Comparison of ENCODE assay signal across 20 cellular contexts in the genomic region with DNA sequence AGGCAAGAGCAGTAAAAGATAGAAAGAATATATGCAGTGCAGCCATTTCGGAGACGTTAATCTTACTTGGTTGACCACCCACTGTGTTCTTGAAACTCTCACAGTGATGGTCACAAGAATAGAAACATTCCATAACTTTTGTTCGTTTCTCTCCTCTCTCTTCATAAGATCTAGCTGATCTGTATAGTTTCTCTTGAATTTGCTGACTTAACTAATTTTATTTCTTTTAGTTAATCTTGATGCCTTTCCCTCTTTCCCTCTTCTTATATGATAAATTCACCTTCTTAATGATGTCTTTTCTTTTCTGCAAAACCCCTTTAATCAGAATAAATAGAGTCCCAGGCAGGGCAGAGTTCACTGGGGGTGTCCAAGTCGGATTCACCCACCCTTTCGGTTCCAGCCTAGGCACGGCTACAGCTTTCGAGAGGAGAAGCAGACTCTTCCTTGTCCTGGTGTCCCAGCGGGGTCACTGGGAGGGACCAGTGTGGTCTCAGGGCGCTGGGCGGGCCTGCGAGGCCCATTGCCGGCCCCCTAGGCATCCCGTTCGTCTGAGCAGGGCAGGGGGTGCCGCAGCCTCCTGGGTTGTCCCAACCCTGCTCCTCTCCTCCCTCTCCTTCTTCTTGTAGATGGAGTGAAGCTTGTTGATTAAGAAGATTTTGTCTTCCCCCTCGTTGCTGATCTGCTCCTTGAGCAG. TPM values are rescaled to one million over a fixed set of nuclear protein-coding genes. Genes with fewer than 3 reads are reported as not detected.
DNase-seq lines count a peak whose midpoint lies in the region; ATAC-seq, FAIRE-seq and TF ChIP-seq lines count a peak whose summit lies in the region.
"Had no signal": no experiment of that assay in that cellular context is flagged by ENCODE, and none has a peak within 500 bp of the region (broad histone marks: within the 10 kb centered on the region; RNA-seq: fewer than 3 reads in every experiment).

No MANE protein-coding gene starts in this region.

- H3K79me1 ChIP-seq in IMR-90 (ENCODE audit: low read depth in 1 of 2, low read length in 2 of 2) (no peaks in the 10 kb centered on the region), H1 (ENCODE audit: low read depth, low read length) (no peaks in the 10 kb centered on the region)

- H3K27me3 Mint-ChIP-seq in CD14-positive monocyte (ENCODE audit: low read depth in 3 of 3), result peaks cover 3 to 6% (median 6%) of the 10 kb centered on the region in 3 donors

- in situ Hi-C loops in IMR-90 (cut with MboI; ENCODE audit: low sequenced_read_pairs), result no loop called here
- in situ Hi-C loops in brain microvascular endothelial cell (cut with HindIII; ENCODE audit: low pct_ligation_motif_present, low sequenced_read_pairs), result no loop called here

- TF ChIP-seq RAD21 in A549 (conservative IDR thresholded peaks at IDR 0.05 in 1 of 2, IDR thresholded peaks at IDR 0.05 in 1 of 2) (no peak), IMR-90 (IDR thresholded peaks at IDR 0.05; ENCODE audit: low read length) (no peak), H1 (IDR thresholded peaks at IDR 0.05 in 1 of 2, conservative IDR thresholded peaks at IDR 0.05 in 1 of 2; ENCODE audit: low read depth in 2 of 2, low read length in 2 of 2) (no peak)

- H3K27ac ChIP-seq in A549 (no peak overlapping the region), IMR-90 (ENCODE audit: insufficient read depth, low read length) (no peak overlapping the region), H1 (ENCODE audit: low read depth, low read length) (no peak overlapping the region), osteoblast (ENCODE audit: low read depth, low read length) (no peak overlapping the region), brain microvascular endothelial cell (no peak overlapping the region)
- H3K27ac ChIP-seq: BLaER1 treated with 17β-estradiol and CSF1 and Interleukin-3, amounts not matched to agents 10 nM and 100 nM had no signal

- ATAC-seq in A549, result no peak
- ATAC-seq in IMR-90 (ENCODE audit: low read depth), result no peak

- no peak overlapping the region for H3K9ac ChIP-seq in IMR-90 (ENCODE audit: low read depth, low read length)
- H3K9ac ChIP-seq in H1 (replicated peaks in 1 of 4; ENCODE audit: extremely low read depth in 1 of 4, low read depth in 3 of 4, low read length in 3 of 4), result no peak overlapping the region
- H3K9ac ChIP-seq: BLaER1 treated with 17β-estradiol and CSF1 and Interleukin-3, amounts not matched to agents 10 nM and 100 nM had no signal

- H2AK5ac ChIP-seq in IMR-90 (ENCODE audit: low read depth, low read length) (no peak overlapping the region), H1 (ENCODE audit: low read depth, low read length) (no peak overlapping the region)

- no peak for TF ChIP-seq CTCF in A549 (IDR thresholded peaks at IDR 0.05)
- no peak for TF ChIP-seq CTCF in IMR-90 (conservative IDR thresholded peaks at IDR 0.05; ENCODE audit: low read depth, low read length)
- no peak for TF ChIP-seq CTCF in H1 (IDR thresholded peaks at IDR 0.05; ENCODE audit: control extremely low read depth in 1 of 3, insufficient read depth in 1 of 3, low read depth in 1 of 3, low read length in 3 of 3)
- TF ChIP-seq CTCF in osteoblast (IDR thresholded peaks at IDR 0.05; ENCODE audit: extremely low read depth, low read depth, low read length), result no peak
- no peak for TF ChIP-seq CTCF in brain microvascular endothelial cell (IDR thresholded peaks at IDR 0.05; ENCODE audit: low read depth, low read length, missing control alignments)
- TF ChIP-seq CTCF in CD14-positive monocyte (IDR thresholded peaks at IDR 0.05), result no peak

- H3K36me3 ChIP-seq in IMR-90 (ENCODE audit: control insufficient read depth, insufficient read depth, low read length), result no peaks in the 10 kb centered on the region
- no peaks in the 10 kb centered on the region for H3K36me3 ChIP-seq in H1 (ENCODE audit: control insufficient read depth in 2 of 4, insufficient read depth in 4 of 4, low read length in 3 of 4)
- H3K36me3 ChIP-seq in osteoblast (ENCODE audit: insufficient read depth, low read length), result no peaks in the 10 kb centered on the region
- H3K36me3 ChIP-seq in brain microvascular endothelial cell (replicated peaks), result no peaks in the 10 kb centered on the region
- H3K36me3 ChIP-seq: BLaER1 treated with 17β-estradiol and CSF1 and Interleukin-3, amounts not matched to agents 10 nM and 100 nM; HAP-1 had no signal

- H4K20me1 ChIP-seq in IMR-90 (ENCODE audit: insufficient read depth, low read length) (no peaks in the 10 kb centered on the region; the same call in 1 of the 2 replicates), H1 (replicated peaks in 1 of 2; ENCODE audit: control insufficient read depth in 1 of 2, insufficient read depth in 2 of 2, low read length in 2 of 2) (no peaks in the 10 kb centered on the region), osteoblast (ENCODE audit: insufficient read depth, low read length) (no peaks in the 10 kb centered on the region)
- H4K20me1 ChIP-seq: BLaER1 treated with 17β-estradiol and CSF1 and Interleukin-3, amounts not matched to agents 10 nM and 100 nM had no signal

- H2BK120ac ChIP-seq in IMR-90 (ENCODE audit: low read depth, low read length) (no peak overlapping the region), H1 (replicated peaks; ENCODE audit: low read depth, low read length) (no peak overlapping the region)

- H3K23ac ChIP-seq in IMR-90 (ENCODE audit: low read depth, low read length) (no peak overlapping the region), H1 (ENCODE audit: insufficient read length) (no peak overlapping the region)

- FAIRE-seq in A549 (lab: Jason Lieb, UNC) (no peak), H1 (lab: Jason Lieb, UNC) (no peak)
- FAIRE-seq: D721Med, GM12892, GM18507 had no signal

- 72% methylated on average over 11 of the region's 16 CpGs for WGBS in A549 (ENCODE audit: missing lambda C conversion rate)
- WGBS in IMR-90 (ENCODE audit: extremely low coverage in 2 of 2, insufficient read length in 1 of 2), 2 experiments, result 80% methylated on average over 4 of the region's 16 CpGs; no CpG with 5 or more reads in 1 of the 2 experiments
- WGBS in H1 (ENCODE audit: extremely low coverage in 1 of 2, insufficient coverage in 1 of 2, insufficient read length in 1 of 2, insufficient replicate concordance in 2 of 2, low coverage in 1 of 2, low lambda C conversion rate in 2 of 2, missing lambda C conversion rate in 1 of 2), 2 experiments, result 93% methylated on average over 16 of the region's 16 CpGs; no CpG with 5 or more reads in 1 of the 2 experiments

- H3K14ac ChIP-seq in IMR-90 (replicated peaks; ENCODE audit: low read depth, low read length) (no peak overlapping the region), H1 (ENCODE audit: insufficient read length) (no peak overlapping the region)

- DNase-seq in A549 (ENCODE audit: low read depth in 1 of 2, low spot score in 1 of 2) (no peak), IMR-90 (no peak), H1 (ENCODE audit: low read depth in 1 of 2, low spot score in 2 of 2) (no peak), osteoblast (ENCODE audit: insufficient read length, low spot score, missing footprints) (peak; percentile 37), NCI-H226 (no peak), brain microvascular endothelial cell (no peak), CD14-positive monocyte (ENCODE audit: low spot score) (no peak)
- DNase-seq: 8988T; CD4-positive, CD25-positive, alpha-beta regulatory T cell; CD8-positive, alpha-beta memory T cell; COR-L47; GDM1; GOT3; KBM-7 had no signal

- no peak overlapping the region for H3K27ac Mint-ChIP-seq in CD14-positive monocyte
- H3K27ac Mint-ChIP-seq: B cell; CD4-positive, CD25-positive, alpha-beta regulatory T cell; CD8-positive, alpha-beta memory T cell had no signal

- no peak overlapping the region for H2BK20ac ChIP-seq in IMR-90 (ENCODE audit: low read depth, low read length)
- H2BK20ac ChIP-seq in H1 (ENCODE audit: low read length), result no peak overlapping the region

- TF ChIP-seq POLR2A in A549 (IDR thresholded peaks at IDR 0.05; ENCODE audit: low read length) (no peak), IMR-90 (IDR thresholded peaks at IDR 0.05; ENCODE audit: low read depth, low read length) (no peak), H1 (IDR thresholded peaks at IDR 0.05; ENCODE audit: control extremely low read depth in 1 of 2, low read depth in 2 of 2, low read length in 2 of 2) (no peak)

- CTCF ChIA-PET in A549 (lab: Yijun Ruan, JAX) (interaction anchor here (0.9 to 1.5 kb wide), 3 partner anchors 10 to 187 kb away, joined by 3 read pairs; no protein-coding TSS in a partner anchor), IMR-90 (lab: Yijun Ruan, JAX) (no interaction called here), H1 (lab: Charles Lee; ENCODE audit: partially characterized antibody) (interaction anchor here (1.2 to 2.2 kb wide), 3 partner anchors 23 to 108 kb away, joined by 3 to 8 read pairs (median 5); a partner anchor contains a TSS)

- dilution Hi-C loops in IMR-90 (cut with HindIII; ENCODE audit: low sequenced_read_pairs, unreplicated experiment), result no loop called here

- H3K56ac ChIP-seq in IMR-90 (ENCODE audit: extremely low read depth, insufficient read depth, low read length) (no peak overlapping the region), H1 (replicated peaks; ENCODE audit: insufficient read length, low read depth, low read length) (no peak overlapping the region)

- no peak overlapping the region for H2BK12ac ChIP-seq in H1 (ENCODE audit: low read depth, low read length)

- H2AFZ ChIP-seq in IMR-90 (replicated peaks; ENCODE audit: low read length, poor library complexity) (no peak overlapping the region), H1 (ENCODE audit: low read length) (no peak overlapping the region), osteoblast (ENCODE audit: low read length) (no peak overlapping the region)

- no peak overlapping the region for H4K8ac ChIP-seq in IMR-90 (ENCODE audit: low read depth in 2 of 2, low read length in 2 of 2)
- H4K8ac ChIP-seq in H1 (ENCODE audit: extremely low read depth, insufficient read depth, low read length), result peak overlapping the region; percentile 51; the same call in 1 of the 2 replicates

- no peaks in the 10 kb centered on the region for H3K79me2 ChIP-seq in H1 (ENCODE audit: control insufficient read depth in 1 of 2, insufficient read depth in 2 of 2, low read length in 2 of 2)
- H3K79me2 ChIP-seq in osteoblast (ENCODE audit: insufficient read depth, low read length), result no peaks in the 10 kb centered on the region

- H3K9me3 ChIP-seq in A549 (no peaks in the 10 kb centered on the region), IMR-90 (ENCODE audit: control insufficient read depth, insufficient read depth, low read length) (no peaks in the 10 kb centered on the region), H1 (ENCODE audit: insufficient read depth in 2 of 2, low read depth in 1 of 2, low read length in 1 of 2) (no peaks in the 10 kb centered on the region), osteoblast (ENCODE audit: low read depth, low read length) (no peaks in the 10 kb centered on the region)
- H3K9me3 ChIP-seq: HAP-1 had no signal

- intact Hi-C loops in IMR-90 (cut with micrococcal nuclease), result no loop called here
- intact Hi-C loops in CD14-positive monocyte (cut with micrococcal nuclease), result no loop called here

- no TSS peak for BruUV-seq in IMR-90 (replicated peaks; lab: Mats Ljungman, UMichigan)

- no peak for TF ChIP-seq EP300 in A549 (IDR thresholded peaks at IDR 0.05)
- no peak for TF ChIP-seq EP300 in H1 (IDR thresholded peaks at IDR 0.05; ENCODE audit: borderline replicate concordance in 1 of 2, low read depth in 2 of 2, low read length in 2 of 2)

- no peaks in the 10 kb centered on the region for H3K36me3 Mint-ChIP-seq in CD14-positive monocyte
- H3K36me3 Mint-ChIP-seq: CD4-positive, CD25-positive, alpha-beta regulatory T cell; CD8-positive, alpha-beta memory T cell had no signal

- POLR2A ChIA-PET in A549 (lab: Yijun Ruan, JAX) (no interaction called here), IMR-90 (lab: Charles Lee; ENCODE audit: unreplicated experiment) (no interaction called here), H1 (lab: Charles Lee; ENCODE audit: partially characterized antibody) (no interaction called here)

- H2AK9ac ChIP-seq in IMR-90 (replicated peaks; ENCODE audit: low read depth, low read length, poor library complexity), result no peak overlapping the region

- H3K9me3 Mint-ChIP-seq in CD14-positive monocyte, result peaks cover 0 to 10% (median 3%) of the 10 kb centered on the region in 7 donors
- H3K9me3 Mint-ChIP-seq: CD4-positive, CD25-positive, alpha-beta regulatory T cell; CD8-positive, alpha-beta memory T cell had no signal

- H3K4ac ChIP-seq in IMR-90 (ENCODE audit: low read depth, low read length) (no peak overlapping the region), H1 (replicated peaks; ENCODE audit: insufficient read length, low read depth, low read length) (no peak overlapping the region)

- no peaks in the 10 kb centered on the region for H3K9me1 ChIP-seq in IMR-90 (ENCODE audit: insufficient read depth, low read length)

- H4K91ac ChIP-seq in IMR-90 (ENCODE audit: insufficient read depth, low read depth, low read length) (no peak overlapping the region), H1 (replicated peaks; ENCODE audit: insufficient read length, low read length) (no peak overlapping the region)

- H3K27me3 ChIP-seq in IMR-90 (ENCODE audit: control insufficient read depth, insufficient read depth, low read length), result no peaks in the 10 kb centered on the region; the same call in none of the 2 replicates
- H3K27me3 ChIP-seq in H1 (replicated peaks in 1 of 4; ENCODE audit: control insufficient read depth in 3 of 4, extremely low read depth in 1 of 4, insufficient read depth in 3 of 4, low read length in 3 of 4), result no peaks in the 10 kb centered on the region
- H3K27me3 ChIP-seq in osteoblast (ENCODE audit: insufficient read depth, low read length), result no peaks in the 10 kb centered on the region
- H3K27me3 ChIP-seq in brain microvascular endothelial cell (replicated peaks), result no peaks in the 10 kb centered on the region
- H3K27me3 ChIP-seq: BLaER1 treated with 17β-estradiol and CSF1 and Interleukin-3, amounts not matched to agents 10 nM and 100 nM had no signal

- H2BK15ac ChIP-seq in IMR-90 (ENCODE audit: low read depth, low read length), result no peak overlapping the region
- no peak overlapping the region for H2BK15ac ChIP-seq in H1 (ENCODE audit: low read length)

- no peak overlapping the region for H3K4me2 ChIP-seq in A549
- no peak overlapping the region for H3K4me2 ChIP-seq in IMR-90 (ENCODE audit: low read depth, low read length)
- H3K4me2 ChIP-seq in H1 (ENCODE audit: insufficient read depth in 1 of 2, low read depth in 2 of 2, low read length in 2 of 2), result no peak overlapping the region
- H3K4me2 ChIP-seq in osteoblast (ENCODE audit: insufficient read depth, low read length), result no peak overlapping the region
- H3K4me2 ChIP-seq: BLaER1 treated with 17β-estradiol and CSF1 and Interleukin-3, amounts not matched to agents 10 nM and 100 nM had no signal

- H3K23me2 ChIP-seq in H1 (ENCODE audit: low read depth, low read length), result no peaks in the 10 kb centered on the region

- H2BK5ac ChIP-seq in IMR-90 (ENCODE audit: low read depth, low read length, poor library complexity, severe bottlenecking) (no peak overlapping the region), H1 (ENCODE audit: low read depth, low read length) (no peak overlapping the region)

- H3K18ac ChIP-seq in IMR-90 (ENCODE audit: low read depth, low read length) (no peak overlapping the region), H1 (ENCODE audit: extremely low read depth, low read length) (no peak overlapping the region)

- no peaks in the 10 kb centered on the region for H3K4me1 Mint-ChIP-seq in CD14-positive monocyte
- H3K4me1 Mint-ChIP-seq: B cell; CD4-positive, CD25-positive, alpha-beta regulatory T cell; CD8-positive, alpha-beta memory T cell had no signal

- H3K4me1 ChIP-seq in A549, result no peaks in the 10 kb centered on the region
- no peaks in the 10 kb centered on the region for H3K4me1 ChIP-seq in IMR-90 (ENCODE audit: control insufficient read depth, insufficient read depth, low read length)
- no peaks in the 10 kb centered on the region; a peak in 1 of 7 replicates for H3K4me1 ChIP-seq in H1 (replicated peaks in 1 of 4; ENCODE audit: control insufficient read depth in 3 of 4, insufficient read depth in 4 of 4, low read length in 3 of 4)
- H3K4me1 ChIP-seq in osteoblast (ENCODE audit: insufficient read depth, low read length), result no peaks in the 10 kb centered on the region
- H3K4me1 ChIP-seq: BLaER1 treated with 17β-estradiol and CSF1 and Interleukin-3, amounts not matched to agents 10 nM and 100 nM; HAP-1 had no signal

- H3K4me3 ChIP-seq in A549 (no peak overlapping the region), IMR-90 (ENCODE audit: insufficient read depth, low read depth, low read length) (no peak overlapping the region), H1 (ENCODE audit: extremely low read depth in 1 of 4, insufficient read depth in 2 of 4, low read depth in 3 of 4, low read length in 4 of 4) (no peak overlapping the region), osteoblast (ENCODE audit: insufficient read depth, low read length) (no peak overlapping the region), brain microvascular endothelial cell (ENCODE audit: low read depth, low read length) (no peak overlapping the region)
- H3K4me3 ChIP-seq: BLaER1 treated with 17β-estradiol and CSF1 and Interleukin-3, amounts not matched to agents 10 nM and 100 nM; HAP-1 had no signal

- H4K5ac ChIP-seq in IMR-90 (ENCODE audit: low read depth, low read length) (no peak overlapping the region), H1 (ENCODE audit: insufficient read length, low read depth, low read length) (no peak overlapping the region)

- H3K4me3 Mint-ChIP-seq in CD14-positive monocyte, result no peak overlapping the region
- H3K4me3 Mint-ChIP-seq: B cell; CD4-positive, CD25-positive, alpha-beta regulatory T cell; CD8-positive, alpha-beta memory T cell had no signal

RNA-seq across cellular contexts. Expression of a gene that starts 39.8 kb away (rescaled TPM):
- polyA plus RNA-seq in A549 (2011; rRNA removed) (4.8 and 6.6 TPM in 2 replicates), A549 (2017; fragmentation: RNase III; extraction: RNeasy Plus Mini Kit Qiagen cat#74134 plus additional on column Dnase treatment) (5.4 to 6.2 TPM (median 5.5 TPM) in 3 replicates), IMR-90 (2012; rRNA removed) (6.2 and 6.8 TPM in 2 replicates), H1 (2011; rRNA removed) (19.0 and 19.5 TPM in 2 replicates), CD14-positive monocyte (1 to 10 TPM; 1.3 to 1.8 TPM)
- 4.1 and 4.9 TPM in 2 replicates for polyA plus RNA-seq in A549 (2012; cell fraction: cytosol; rRNA removed)
- polyA plus RNA-seq in A549 (2012; cell fraction: nucleus; rRNA removed), result 7.8 and 8.0 TPM in 2 replicates
- 5.2 and 5.7 TPM in 2 replicates for polyA minus RNA-seq in A549 (2011; rRNA and poly(A)+ RNA removed)
- total RNA-seq in IMR-90 (2012; rRNA removed) (13.6 and 15.3 TPM in 2 replicates), osteoblast (5.4 and 6.5 TPM in 2 replicates)
- polyA plus RNA-seq in IMR-90 (2012; cell fraction: cytosol; rRNA removed), result 3.5 and 3.7 TPM in 2 replicates
- polyA plus RNA-seq in IMR-90 (2012; cell fraction: nucleus; rRNA removed; ENCODE audit: low replicate concordance), result 16.7 and 23.4 TPM in 2 replicates
- 18.6 and 19.5 TPM in 2 replicates for total RNA-seq in H1 (2021; fragmentation: NEBNext Ultra II Directional; extraction: Animal tissue kit (Norgen Biotek cat#: 25700))
- polyA plus RNA-seq in H1 (2011; cell fraction: cytosol; rRNA removed), result 18.6 TPM
- 22.6 TPM for polyA plus RNA-seq in H1 (2011; cell fraction: nucleus; rRNA removed)
- polyA plus RNA-seq in H1 (2012, experiment 1 of 2), result 20.1 to 23.1 TPM (median 20.9 TPM) in 4 replicates
- 24.4 TPM for polyA plus RNA-seq in H1 (2012, experiment 2 of 2)
- 15.6 TPM for polyA plus RNA-seq in H1 (2013, experiment 1 of 2)
- 15.9 TPM for polyA plus RNA-seq in H1 (2013, experiment 2 of 2)
- polyA minus RNA-seq in H1 (2011; rRNA and poly(A)+ RNA removed), result 9.5 and 16.8 TPM in 2 replicates
- 5.9 TPM for polyA minus RNA-seq in H1 (2011; cell fraction: cytosol; rRNA and poly(A)+ RNA removed)
- polyA minus RNA-seq in H1 (2011; cell fraction: nucleus; rRNA and poly(A)+ RNA removed), result 13.7 TPM
